18 cellular contexts compared by ENCODE assay signal in genomic region chr17:48588074-48588415, GRCh38. TPM values are rescaled to one million over a fixed set of nuclear protein-coding genes. Genes with fewer than 3 reads are reported as not detected.
DNase-seq lines count a peak whose midpoint lies in the region; ATAC-seq and TF ChIP-seq lines count a peak whose summit lies in the region.
"Had no signal": no experiment of that assay in that cellular context is flagged by ENCODE, and none has a peak within 500 bp of the region (broad histone marks: within the 10 kb centered on the region; RNA-seq: fewer than 3 reads in every experiment).

No MANE protein-coding gene starts in this region.

- H3K9me2 ChIP-seq in PC-3 (replicated peaks; ENCODE audit: low read length) = no peaks in the 10 kb centered on the region

- no peak for TF ChIP-seq CTCF in AG04449 (IDR thresholded peaks at IDR 0.05; ENCODE audit: insufficient read depth, low read length, missing control alignments)
- TF ChIP-seq CTCF in nephron progenitor cell (IDR thresholded peaks at IDR 0.05) = no peak
- no peak for TF ChIP-seq CTCF in CD4-positive, alpha-beta T cell (IDR thresholded peaks at IDR 0.05)
- TF ChIP-seq CTCF in PC-3 (conservative IDR thresholded peaks at IDR 0.05; ENCODE audit: low read depth, low read length) = no peak

- no peaks in the 10 kb centered on the region for H3K9me3 ChIP-seq in CD4-positive, alpha-beta T cell (ENCODE audit: control insufficient read depth, low read length)
- H3K9me3 ChIP-seq in PC-3 (ENCODE audit: low read length) = no peaks in the 10 kb centered on the region
- H3K9me3 ChIP-seq: Caco-2 had no signal

- ATAC-seq in CD4-positive, alpha-beta T cell (ENCODE audit: poor library complexity) = no peak
- ATAC-seq in PC-3 (no peak), HG03039 (IDR thresholded peaks at IDR 0.05; ENCODE audit: unreplicated experiment) (no peak)
- ATAC-seq: activated CD8-positive, alpha-beta memory T cell treated with anti-CD3 and anti-CD28 coated beads, Interleukin-2, amount 10 ng/mL, durations not matched to agents 7 days and 5 days had no signal

- no peaks in the 10 kb centered on the region for H3K36me3 Mint-ChIP-seq in dendritic cell treated with granulocyte-macrophage colony-stimulating factor and Interleukin-4, amounts not matched to agents 40 ng/mL and 50 ng/mL, for 4 days (ENCODE audit: low read depth)
- peaks cover 100% of the 10 kb centered on the region for H3K36me3 Mint-ChIP-seq in nephron progenitor cell (ENCODE audit: low read depth)
- no peaks in the 10 kb centered on the region for H3K36me3 Mint-ChIP-seq in CD4-positive, alpha-beta T cell (ENCODE audit: low read depth)
- H3K36me3 Mint-ChIP-seq: activated CD8-positive, alpha-beta memory T cell treated with anti-CD3 and anti-CD28 coated beads, Interleukin-2, amount 10 ng/mL, durations not matched to agents 7 days and 5 days had no signal

- POLR2A ChIA-PET in AG04449 (lab: Yijun Ruan, JAX) (interaction anchor here (0.7 to 2.8 kb wide), 19 partner anchors 8 to 236 kb away, joined by 3 to 25 read pairs (median 5); no protein-coding TSS in a partner anchor), PC-3 (lab: Charles Lee; ENCODE audit: unreplicated experiment) (interaction anchor here (0.5 to 1.1 kb wide), 2 partner anchors 116 to 323 kb away, joined by 3 to 5 read pairs; no protein-coding TSS in a partner anchor)
- POLR2A ChIA-PET in CD4-positive, alpha-beta T cell (lab: Charles Lee) = interaction anchor here (2.0 to 2.1 kb wide), 2 partner anchors 22 to 254 kb away, joined by 5 to 6 read pairs; no protein-coding TSS in a partner anchor

- peaks cover 22% of the 10 kb centered on the region for H3K4me1 ChIP-seq in PC-3 (ENCODE audit: insufficient read depth, low read length)

- no peaks in the 10 kb centered on the region for H3F3A ChIP-seq in PC-3 (ENCODE audit: low read length, unreplicated experiment)

- H3K9ac ChIP-seq in PC-3 (ENCODE audit: low read length) = no peak overlapping the region

- 0 out of 2 replicates have a peak, but pooled peaks cover 6% of the 10 kb centered on the region for H3K79me2 ChIP-seq in PC-3 (ENCODE audit: low read length)

- no peaks in the 10 kb centered on the region for H4K20me1 ChIP-seq in PC-3 (ENCODE audit: low read length)

- no peaks in the 10 kb centered on the region for H3K36me3 ChIP-seq in PC-3 (ENCODE audit: low read depth, low read length)

- H3K4me3 ChIP-seq in AG04449 (ENCODE audit: low read depth, low read length) (peak overlapping the region; percentile 76), PC-3 (ENCODE audit: low read length) (no peak overlapping the region)
- H3K4me3 ChIP-seq: lung had no signal

- no peak overlapping the region for H3K4me3 Mint-ChIP-seq in dendritic cell treated with granulocyte-macrophage colony-stimulating factor and Interleukin-4, amounts not matched to agents 40 ng/mL and 50 ng/mL, for 4 days
- peak overlapping the region; percentile 99 for H3K4me3 Mint-ChIP-seq in nephron progenitor cell
- H3K4me3 Mint-ChIP-seq in CD4-positive, alpha-beta T cell = no peak overlapping the region
- H3K4me3 Mint-ChIP-seq: activated CD8-positive, alpha-beta memory T cell treated with anti-CD3 and anti-CD28 coated beads, Interleukin-2, amount 10 ng/mL, durations not matched to agents 7 days and 5 days had no signal

- H3K27me3 Mint-ChIP-seq in dendritic cell treated with granulocyte-macrophage colony-stimulating factor and Interleukin-4, amounts not matched to agents 40 ng/mL and 50 ng/mL, for 4 days = peaks cover 100% of the 10 kb centered on the region
- peaks cover 15% of the 10 kb centered on the region for H3K27me3 Mint-ChIP-seq in nephron progenitor cell (ENCODE audit: low read depth, poor library complexity)
- peaks cover 100% of the 10 kb centered on the region for H3K27me3 Mint-ChIP-seq in CD4-positive, alpha-beta T cell

- peaks cover 87% of the 10 kb centered on the region for H3K27me3 ChIP-seq in CD4-positive, alpha-beta T cell (ENCODE audit: control insufficient read depth, insufficient read depth, low read length)
- no peaks in the 10 kb centered on the region for H3K27me3 ChIP-seq in PC-3 (ENCODE audit: low read length)

- CTCF ChIA-PET in AG04449 (lab: Yijun Ruan, JAX) = interaction anchor here (0.7 to 4.2 kb wide), 19 partner anchors 9 to 243 kb away, joined by 3 to 21 read pairs (median 5); partner anchors contain the start of gene HOXB4
- CTCF ChIA-PET in CD4-positive, alpha-beta T cell (lab: Charles Lee) = interaction anchor here (1.0 to 2.4 kb wide), 9 partner anchors 25 to 280 kb away, joined by 3 to 11 read pairs (median 4); no protein-coding TSS in a partner anchor
- CTCF ChIA-PET in PC-3 (lab: Charles Lee) = interaction anchor here (1.0 to 1.6 kb wide), 3 partner anchors 131 to 254 kb away, joined by 3 read pairs; no protein-coding TSS in a partner anchor

- intact Hi-C loops in dendritic cell treated with granulocyte-macrophage colony-stimulating factor and Interleukin-4, amounts not matched to agents 40 ng/mL and 50 ng/mL, for 4 days (cut with micrococcal nuclease) = no loop called here
- intact Hi-C loops in CD4-positive, alpha-beta T cell (cut with DNase I, micrococcal nuclease) = no loop called here
- intact Hi-C loops in PC-3 (cut with micrococcal nuclease) = no loop called here

- H3K9me3 Mint-ChIP-seq in dendritic cell treated with granulocyte-macrophage colony-stimulating factor and Interleukin-4, amounts not matched to agents 40 ng/mL and 50 ng/mL, for 4 days = no peaks in the 10 kb centered on the region
- peaks cover 4% of the 10 kb centered on the region for H3K9me3 Mint-ChIP-seq in nephron progenitor cell
- H3K9me3 Mint-ChIP-seq in CD4-positive, alpha-beta T cell = no peaks in the 10 kb centered on the region

- no peak overlapping the region for H2AFZ ChIP-seq in PC-3 (ENCODE audit: low read length)

- BruUV-seq in PC-3 (replicated peaks; lab: Mats Ljungman, UMichigan) = no TSS peak

- H3K27ac Mint-ChIP-seq in dendritic cell treated with granulocyte-macrophage colony-stimulating factor and Interleukin-4, amounts not matched to agents 40 ng/mL and 50 ng/mL, for 4 days = peak overlapping the region; percentile 38
- H3K27ac Mint-ChIP-seq in nephron progenitor cell = peak overlapping the region; percentile 100
- H3K27ac Mint-ChIP-seq in CD4-positive, alpha-beta T cell = no peak overlapping the region

- peaks cover 63% of the 10 kb centered on the region for H3K4me1 Mint-ChIP-seq in dendritic cell treated with granulocyte-macrophage colony-stimulating factor and Interleukin-4, amounts not matched to agents 40 ng/mL and 50 ng/mL, for 4 days (ENCODE audit: low read depth)
- peaks cover 22% of the 10 kb centered on the region for H3K4me1 Mint-ChIP-seq in nephron progenitor cell
- peaks cover 27% of the 10 kb centered on the region for H3K4me1 Mint-ChIP-seq in CD4-positive, alpha-beta T cell (ENCODE audit: low read depth)

- no peak overlapping the region for H3K4me2 ChIP-seq in PC-3 (ENCODE audit: low read length)

- DNase-seq in AG04449 (ENCODE audit: low read depth, low spot score) (no peak), nephron progenitor cell (no peak), PC-3 (no peak)
- no peak for DNase-seq in CD4-positive, alpha-beta T cell
- DNase-seq: ACHN; activated CD8-positive, alpha-beta memory T cell treated with anti-CD3 and anti-CD28 coated beads, Interleukin-2, amount 10 ng/mL, durations not matched to agents 7 days and 5 days; activated naive CD4-positive, alpha-beta T cell; Caco-2; GF-D8; hypothalamus; NCI-H1930; NCI-H748 treated with DMSO at 0.1 percent for 48 hours; SIG-M5 had no signal

- H3K27ac ChIP-seq in CD4-positive, alpha-beta T cell (ENCODE audit: low read depth, low read length) = no peak overlapping the region
- H3K27ac ChIP-seq in PC-3 (ENCODE audit: low read length) = no peak overlapping the region
- H3K27ac ChIP-seq: HL-60 had no signal

RNA-seq across cellular contexts. Expression of gene HOXB3, which starts 2.0 kb away (rescaled TPM):
- total RNA-seq in CD4-positive, alpha-beta T cell = under 1 TPM; 0.25 to 0.36 TPM
- total RNA-seq in PC-3 (2014; rRNA removed) = 6.0 and 8.8 TPM in 2 replicates

RNA-seq across cellular contexts. Expression of gene HOXB5, which starts 5.5 kb away (rescaled TPM):
- total RNA-seq in CD4-positive, alpha-beta T cell = not detected
- total RNA-seq in PC-3 (2014; rRNA removed) = 0.40 and 0.95 TPM in 2 replicates
- total RNA-seq: Caco-2, osteoblast had no signal

RNA-seq across cellular contexts. Expression of gene HOXB4, which starts 9.9 kb away (rescaled TPM):
- total RNA-seq in CD4-positive, alpha-beta T cell = under 1 TPM; 0.16 to 0.17 TPM
- total RNA-seq in PC-3 (2014; rRNA removed) = 0.22 and 0.58 TPM in 2 replicates

RNA-seq across cellular contexts. Expression of gene HOXB6, which starts 16.7 kb away (rescaled TPM):
- total RNA-seq in CD4-positive, alpha-beta T cell = not detected
- total RNA-seq in PC-3 (2014; rRNA removed) = 9.5 and 11.3 TPM in 2 replicates

RNA-seq across cellular contexts. Expression of gene HOXB7, which starts 22.8 kb away (rescaled TPM):
- total RNA-seq in CD4-positive, alpha-beta T cell = not detected
- not detected in 2 replicates for total RNA-seq in PC-3 (2014; rRNA removed)
